ENCODE assay signal across 1 cellular context in the genomic region with DNA sequence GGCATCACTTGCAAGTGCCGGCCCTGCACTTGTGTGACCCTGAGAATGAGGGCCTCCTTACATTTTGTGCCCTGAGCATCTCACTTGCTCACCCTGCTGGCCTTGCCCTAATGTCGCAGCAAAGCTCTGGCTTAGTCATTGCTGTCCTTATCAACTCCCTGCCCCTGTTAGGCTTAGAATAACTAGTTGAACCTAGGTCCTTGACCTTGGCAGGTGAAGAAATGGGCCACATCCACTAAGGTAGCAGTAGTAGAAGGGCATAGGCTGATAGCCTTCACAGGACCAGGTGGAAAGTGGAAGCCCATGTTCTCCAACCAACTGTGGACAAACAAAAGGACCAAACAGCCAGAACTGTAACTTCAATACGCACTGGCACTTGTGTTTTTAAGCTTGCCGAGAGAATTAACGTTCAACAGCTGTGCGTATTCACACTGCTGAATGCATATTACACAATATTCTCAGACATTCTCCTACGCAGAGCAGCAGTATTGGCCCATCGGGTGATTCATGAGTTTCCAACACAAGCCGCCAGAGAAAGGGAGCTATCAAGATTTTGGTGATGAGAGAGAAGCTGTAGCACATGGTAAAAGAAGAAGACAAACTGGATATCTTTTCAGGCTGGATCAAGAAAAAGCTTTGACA.
TF ChIP-seq lines count a peak whose summit lies in the region.

No MANE protein-coding gene starts in this region.

TF ChIP-seq in K562, 482 proteins besides CTCF, POLR2A, EP300 and RAD21 (continued from another document and continues in another):
- TF ChIP-seq, protein P1, sequence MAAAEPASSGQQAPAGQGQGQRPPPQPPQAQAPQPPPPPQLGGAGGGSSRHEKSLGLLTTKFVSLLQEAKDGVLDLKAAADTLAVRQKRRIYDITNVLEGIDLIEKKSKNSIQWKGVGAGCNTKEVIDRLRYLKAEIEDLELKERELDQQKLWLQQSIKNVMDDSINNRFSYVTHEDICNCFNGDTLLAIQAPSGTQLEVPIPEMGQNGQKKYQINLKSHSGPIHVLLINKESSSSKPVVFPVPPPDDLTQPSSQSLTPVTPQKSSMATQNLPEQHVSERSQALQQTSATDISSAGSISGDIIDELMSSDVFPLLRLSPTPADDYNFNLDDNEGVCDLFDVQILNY (CRISPR knock-in tag; IDR thresholded peaks at IDR 0.05): no peak
- TF ChIP-seq, protein P2, sequence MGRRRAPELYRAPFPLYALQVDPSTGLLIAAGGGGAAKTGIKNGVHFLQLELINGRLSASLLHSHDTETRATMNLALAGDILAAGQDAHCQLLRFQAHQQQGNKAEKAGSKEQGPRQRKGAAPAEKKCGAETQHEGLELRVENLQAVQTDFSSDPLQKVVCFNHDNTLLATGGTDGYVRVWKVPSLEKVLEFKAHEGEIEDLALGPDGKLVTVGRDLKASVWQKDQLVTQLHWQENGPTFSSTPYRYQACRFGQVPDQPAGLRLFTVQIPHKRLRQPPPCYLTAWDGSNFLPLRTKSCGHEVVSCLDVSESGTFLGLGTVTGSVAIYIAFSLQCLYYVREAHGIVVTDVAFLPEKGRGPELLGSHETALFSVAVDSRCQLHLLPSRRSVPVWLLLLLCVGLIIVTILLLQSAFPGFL (CRISPR knock-in tag; IDR thresholded peaks at IDR 0.05): no peak
- TF ChIP-seq NELFE (IDR thresholded peaks at IDR 0.05; ENCODE audit: insufficient read depth, insufficient read length): no peak
- TF ChIP-seq KDM4B (IDR thresholded peaks at IDR 0.05; ENCODE audit: borderline replicate concordance in 2 of 2, low read depth in 1 of 2): no peak
- TF ChIP-seq, protein P3, sequence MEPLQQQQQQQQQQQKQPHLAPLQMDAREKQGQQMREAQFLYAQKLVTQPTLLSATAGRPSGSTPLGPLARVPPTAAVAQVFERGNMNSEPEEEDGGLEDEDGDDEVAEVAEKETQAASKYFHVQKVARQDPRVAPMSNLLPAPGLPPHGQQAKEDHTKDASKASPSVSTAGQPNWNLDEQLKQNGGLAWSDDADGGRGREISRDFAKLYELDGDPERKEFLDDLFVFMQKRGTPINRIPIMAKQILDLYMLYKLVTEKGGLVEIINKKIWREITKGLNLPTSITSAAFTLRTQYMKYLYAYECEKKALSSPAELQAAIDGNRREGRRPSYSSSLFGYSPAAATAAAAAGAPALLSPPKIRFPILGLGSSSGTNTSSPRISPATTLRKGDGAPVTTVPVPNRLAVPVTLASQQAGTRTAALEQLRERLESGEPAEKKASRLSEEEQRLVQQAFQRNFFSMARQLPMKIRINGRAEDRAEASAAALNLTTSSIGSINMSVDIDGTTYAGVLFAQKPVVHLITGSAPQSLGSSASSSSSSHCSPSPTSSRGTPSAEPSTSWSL (CRISPR knock-in tag; IDR thresholded peaks at IDR 0.05; ENCODE audit: borderline replicate concordance): no peak
- no peak for TF ChIP-seq STAT5B (CRISPR knock-in tag; IDR thresholded peaks at IDR 0.05)
- no peak for TF ChIP-seq ZNF263 (CRISPR knock-in tag; IDR thresholded peaks at IDR 0.05; ENCODE audit: borderline replicate concordance)
- TF ChIP-seq ZNF77 (CRISPR knock-in tag; IDR thresholded peaks at IDR 0.05): no peak
- no peak for TF ChIP-seq STAT5A (IDR thresholded peaks at IDR 0.05; ENCODE audit: borderline replicate concordance, low read length)
- TF ChIP-seq ZNF717 (CRISPR knock-in tag; IDR thresholded peaks at IDR 0.05): no peak
- peak; percentile 95 for TF ChIP-seq FOSL1 (tag; conservative IDR thresholded peaks at IDR 0.05)
- TF ChIP-seq, protein P4, sequence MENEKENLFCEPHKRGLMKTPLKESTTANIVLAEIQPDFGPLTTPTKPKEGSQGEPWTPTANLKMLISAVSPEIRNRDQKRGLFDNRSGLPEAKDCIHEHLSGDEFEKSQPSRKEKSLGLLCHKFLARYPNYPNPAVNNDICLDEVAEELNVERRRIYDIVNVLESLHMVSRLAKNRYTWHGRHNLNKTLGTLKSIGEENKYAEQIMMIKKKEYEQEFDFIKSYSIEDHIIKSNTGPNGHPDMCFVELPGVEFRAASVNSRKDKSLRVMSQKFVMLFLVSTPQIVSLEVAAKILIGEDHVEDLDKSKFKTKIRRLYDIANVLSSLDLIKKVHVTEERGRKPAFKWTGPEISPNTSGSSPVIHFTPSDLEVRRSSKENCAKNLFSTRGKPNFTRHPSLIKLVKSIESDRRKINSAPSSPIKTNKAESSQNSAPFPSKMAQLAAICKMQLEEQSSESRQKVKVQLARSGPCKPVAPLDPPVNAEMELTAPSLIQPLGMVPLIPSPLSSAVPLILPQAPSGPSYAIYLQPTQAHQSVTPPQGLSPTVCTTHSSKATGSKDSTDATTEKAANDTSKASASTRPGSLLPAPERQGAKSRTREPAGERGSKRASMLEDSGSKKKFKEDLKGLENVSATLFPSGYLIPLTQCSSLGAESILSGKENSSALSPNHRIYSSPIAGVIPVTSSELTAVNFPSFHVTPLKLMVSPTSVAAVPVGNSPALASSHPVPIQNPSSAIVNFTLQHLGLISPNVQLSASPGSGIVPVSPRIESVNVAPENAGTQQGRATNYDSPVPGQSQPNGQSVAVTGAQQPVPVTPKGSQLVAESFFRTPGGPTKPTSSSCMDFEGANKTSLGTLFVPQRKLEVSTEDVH (IDR thresholded peaks at IDR 0.05; ENCODE audit: low read depth, partially characterized antibody): no peak
- TF ChIP-seq MTA1 (IDR thresholded peaks at IDR 0.05; ENCODE audit: borderline replicate concordance): no peak
- TF ChIP-seq MCM3 (IDR thresholded peaks at IDR 0.05): no peak
- TF ChIP-seq, protein P5, sequence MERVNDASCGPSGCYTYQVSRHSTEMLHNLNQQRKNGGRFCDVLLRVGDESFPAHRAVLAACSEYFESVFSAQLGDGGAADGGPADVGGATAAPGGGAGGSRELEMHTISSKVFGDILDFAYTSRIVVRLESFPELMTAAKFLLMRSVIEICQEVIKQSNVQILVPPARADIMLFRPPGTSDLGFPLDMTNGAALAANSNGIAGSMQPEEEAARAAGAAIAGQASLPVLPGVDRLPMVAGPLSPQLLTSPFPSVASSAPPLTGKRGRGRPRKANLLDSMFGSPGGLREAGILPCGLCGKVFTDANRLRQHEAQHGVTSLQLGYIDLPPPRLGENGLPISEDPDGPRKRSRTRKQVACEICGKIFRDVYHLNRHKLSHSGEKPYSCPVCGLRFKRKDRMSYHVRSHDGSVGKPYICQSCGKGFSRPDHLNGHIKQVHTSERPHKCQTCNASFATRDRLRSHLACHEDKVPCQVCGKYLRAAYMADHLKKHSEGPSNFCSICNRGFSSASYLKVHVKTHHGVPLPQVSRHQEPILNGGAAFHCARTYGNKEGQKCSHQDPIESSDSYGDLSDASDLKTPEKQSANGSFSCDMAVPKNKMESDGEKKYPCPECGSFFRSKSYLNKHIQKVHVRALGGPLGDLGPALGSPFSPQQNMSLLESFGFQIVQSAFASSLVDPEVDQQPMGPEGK (CRISPR knock-in tag; IDR thresholded peaks at IDR 0.05; ENCODE audit: borderline replicate concordance): no peak
- peak in 1 of 2 experiments; percentile 25; a peak in 1 of 3 replicates for TF ChIP-seq CBX3 (IDR thresholded peaks at IDR 0.05; ENCODE audit: borderline replicate concordance in 1 of 2, low read length in 2 of 2)
- TF ChIP-seq TEAD2 (tag; IDR thresholded peaks at IDR 0.05): peak; percentile 53; the same call in 1 of the 2 replicates
- TF ChIP-seq ZNF232 (CRISPR knock-in tag; IDR thresholded peaks at IDR 0.05): 0 out of 2 replicates have a peak, but pooled peaks have one; percentile 28
- TF ChIP-seq HMG20B (CRISPR knock-in tag; IDR thresholded peaks at IDR 0.05): no peak
- TF ChIP-seq, protein P6, sequence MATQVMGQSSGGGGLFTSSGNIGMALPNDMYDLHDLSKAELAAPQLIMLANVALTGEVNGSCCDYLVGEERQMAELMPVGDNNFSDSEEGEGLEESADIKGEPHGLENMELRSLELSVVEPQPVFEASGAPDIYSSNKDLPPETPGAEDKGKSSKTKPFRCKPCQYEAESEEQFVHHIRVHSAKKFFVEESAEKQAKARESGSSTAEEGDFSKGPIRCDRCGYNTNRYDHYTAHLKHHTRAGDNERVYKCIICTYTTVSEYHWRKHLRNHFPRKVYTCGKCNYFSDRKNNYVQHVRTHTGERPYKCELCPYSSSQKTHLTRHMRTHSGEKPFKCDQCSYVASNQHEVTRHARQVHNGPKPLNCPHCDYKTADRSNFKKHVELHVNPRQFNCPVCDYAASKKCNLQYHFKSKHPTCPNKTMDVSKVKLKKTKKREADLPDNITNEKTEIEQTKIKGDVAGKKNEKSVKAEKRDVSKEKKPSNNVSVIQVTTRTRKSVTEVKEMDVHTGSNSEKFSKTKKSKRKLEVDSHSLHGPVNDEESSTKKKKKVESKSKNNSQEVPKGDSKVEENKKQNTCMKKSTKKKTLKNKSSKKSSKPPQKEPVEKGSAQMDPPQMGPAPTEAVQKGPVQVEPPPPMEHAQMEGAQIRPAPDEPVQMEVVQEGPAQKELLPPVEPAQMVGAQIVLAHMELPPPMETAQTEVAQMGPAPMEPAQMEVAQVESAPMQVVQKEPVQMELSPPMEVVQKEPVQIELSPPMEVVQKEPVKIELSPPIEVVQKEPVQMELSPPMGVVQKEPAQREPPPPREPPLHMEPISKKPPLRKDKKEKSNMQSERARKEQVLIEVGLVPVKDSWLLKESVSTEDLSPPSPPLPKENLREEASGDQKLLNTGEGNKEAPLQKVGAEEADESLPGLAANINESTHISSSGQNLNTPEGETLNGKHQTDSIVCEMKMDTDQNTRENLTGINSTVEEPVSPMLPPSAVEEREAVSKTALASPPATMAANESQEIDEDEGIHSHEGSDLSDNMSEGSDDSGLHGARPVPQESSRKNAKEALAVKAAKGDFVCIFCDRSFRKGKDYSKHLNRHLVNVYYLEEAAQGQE (CRISPR knock-in tag; IDR thresholded peaks at IDR 0.05; ENCODE audit: low read depth): no peak
- peak; percentile 61; the same call in 1 of the 2 replicates for TF ChIP-seq BRD4 (IDR thresholded peaks at IDR 0.05)
- peak in 1 of 2 experiments; percentile 28; a peak in 2 of 4 replicates for TF ChIP-seq MAZ (CRISPR knock-in tag; conservative IDR thresholded peaks at IDR 0.05 in 1 of 2, IDR thresholded peaks at IDR 0.05 in 1 of 2)
- no peak for TF ChIP-seq KLF1 (tag; IDR thresholded peaks at IDR 0.05)
- TF ChIP-seq MIER1 (IDR thresholded peaks at IDR 0.05; ENCODE audit: low read depth): no peak
- TF ChIP-seq, protein P7, sequence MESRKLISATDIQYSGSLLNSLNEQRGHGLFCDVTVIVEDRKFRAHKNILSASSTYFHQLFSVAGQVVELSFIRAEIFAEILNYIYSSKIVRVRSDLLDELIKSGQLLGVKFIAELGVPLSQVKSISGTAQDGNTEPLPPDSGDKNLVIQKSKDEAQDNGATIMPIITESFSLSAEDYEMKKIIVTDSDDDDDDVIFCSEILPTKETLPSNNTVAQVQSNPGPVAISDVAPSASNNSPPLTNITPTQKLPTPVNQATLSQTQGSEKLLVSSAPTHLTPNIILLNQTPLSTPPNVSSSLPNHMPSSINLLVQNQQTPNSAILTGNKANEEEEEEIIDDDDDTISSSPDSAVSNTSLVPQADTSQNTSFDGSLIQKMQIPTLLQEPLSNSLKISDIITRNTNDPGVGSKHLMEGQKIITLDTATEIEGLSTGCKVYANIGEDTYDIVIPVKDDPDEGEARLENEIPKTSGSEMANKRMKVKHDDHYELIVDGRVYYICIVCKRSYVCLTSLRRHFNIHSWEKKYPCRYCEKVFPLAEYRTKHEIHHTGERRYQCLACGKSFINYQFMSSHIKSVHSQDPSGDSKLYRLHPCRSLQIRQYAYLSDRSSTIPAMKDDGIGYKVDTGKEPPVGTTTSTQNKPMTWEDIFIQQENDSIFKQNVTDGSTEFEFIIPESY (CRISPR knock-in tag; IDR thresholded peaks at IDR 0.05): peak; percentile 22; the same call in 1 of the 2 replicates
- no peak for TF ChIP-seq GTF2E2 (tag; IDR thresholded peaks at IDR 0.05)
- TF ChIP-seq ZC3H8 (IDR thresholded peaks at IDR 0.05): no peak
- TF ChIP-seq PCBP1 (IDR thresholded peaks at IDR 0.05; ENCODE audit: low read depth, low read length, poor library complexity, severe bottlenecking): no peak
- 0 out of 2 replicates have a peak, but pooled peaks have one; percentile 36 for TF ChIP-seq LCOR (CRISPR knock-in tag; IDR thresholded peaks at IDR 0.05)
- no peak for TF ChIP-seq ZBTB17 (CRISPR knock-in tag; IDR thresholded peaks at IDR 0.05)
- TF ChIP-seq TCF7L2 (IDR thresholded peaks at IDR 0.05; ENCODE audit: low read depth, low read length): no peak
- TF ChIP-seq SMAD1 (IDR thresholded peaks at IDR 0.05; ENCODE audit: low read depth, low read length, partially characterized antibody): no peak
- TF ChIP-seq SRSF3 (IDR thresholded peaks at IDR 0.05; ENCODE audit: insufficient read depth, low read length): no peak
- TF ChIP-seq ASH1L (IDR thresholded peaks at IDR 0.05; ENCODE audit: borderline replicate concordance, low read depth, partially characterized antibody): no peak
- TF ChIP-seq ZNF224 (CRISPR knock-in tag; IDR thresholded peaks at IDR 0.05): no peak
- TF ChIP-seq ERF (CRISPR knock-in tag; IDR thresholded peaks at IDR 0.05): no peak
- TF ChIP-seq ZNF57 (CRISPR knock-in tag; IDR thresholded peaks at IDR 0.05): no peak
- TF ChIP-seq CHD1 (IDR thresholded peaks at IDR 0.05; ENCODE audit: low read length): peak; percentile 87
- TF ChIP-seq, protein P8, sequence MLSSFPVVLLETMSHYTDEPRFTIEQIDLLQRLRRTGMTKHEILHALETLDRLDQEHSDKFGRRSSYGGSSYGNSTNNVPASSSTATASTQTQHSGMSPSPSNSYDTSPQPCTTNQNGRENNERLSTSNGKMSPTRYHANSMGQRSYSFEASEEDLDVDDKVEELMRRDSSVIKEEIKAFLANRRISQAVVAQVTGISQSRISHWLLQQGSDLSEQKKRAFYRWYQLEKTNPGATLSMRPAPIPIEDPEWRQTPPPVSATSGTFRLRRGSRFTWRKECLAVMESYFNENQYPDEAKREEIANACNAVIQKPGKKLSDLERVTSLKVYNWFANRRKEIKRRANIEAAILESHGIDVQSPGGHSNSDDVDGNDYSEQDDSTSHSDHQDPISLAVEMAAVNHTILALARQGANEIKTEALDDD (IDR thresholded peaks at IDR 0.05): peak; percentile 99
- TF ChIP-seq CREB1 (IDR thresholded peaks at IDR 0.05): 0 out of 2 replicates have a peak, but pooled peaks have one; percentile 46
- no peak; the same call in 1 of the 2 replicates for TF ChIP-seq CREB1 (CRISPR knock-in tag; IDR thresholded peaks at IDR 0.05)
- no peak for TF ChIP-seq PYGO2 (tag; IDR thresholded peaks at IDR 0.05)
- no peak for TF ChIP-seq HIVEP1 (CRISPR knock-in tag; IDR thresholded peaks at IDR 0.05)
- peak; percentile 81; the same call in 1 of the 2 replicates for TF ChIP-seq NFATC3 (IDR thresholded peaks at IDR 0.05)
- TF ChIP-seq KLF10 (CRISPR knock-in tag; IDR thresholded peaks at IDR 0.05): no peak
